Comparison of ENCODE assay signal across 9 cellular contexts in genomic region chr17:29585080-29585751, GRCh38. TPM values are rescaled to one million over a fixed set of nuclear protein-coding genes. Genes with fewer than 3 reads are reported as not detected.
A peak's percentile ranks its signal among the peaks of the same experiment; 100 is the strongest.
DNase-seq lines count a peak whose midpoint lies in the region; ATAC-seq, FAIRE-seq and TF ChIP-seq lines count a peak whose summit lies in the region.
"Had no signal": no experiment of that assay in that cellular context is flagged by ENCODE, and none has a peak within 500 bp of the region (broad histone marks: within the 10 kb centered on the region; RNA-seq: fewer than 3 reads in every experiment).

No MANE protein-coding gene starts in this region.

- CTCF ChIA-PET in AG04450 (lab: Charles Lee) = interaction anchor here (0.7 kb wide), 1 partner anchor 165 kb away, joined by 3 read pairs; no protein-coding TSS in a partner anchor

- H3K27ac ChIP-seq in AG04450 (ENCODE audit: low read depth, low read length) (no peak overlapping the region), astrocyte (ENCODE audit: low read depth, low read length) (peak overlapping the region; percentile 31)

- POLR2A ChIA-PET in AG04450 (lab: Yijun Ruan, JAX) = no interaction called here

- H3K9ac ChIP-seq in astrocyte (ENCODE audit: low read length) = peak overlapping the region; percentile 21

- no peak for ATAC-seq in memory B cell (ENCODE audit: low read depth)
- no peak for ATAC-seq in HG03135 (IDR thresholded peaks at IDR 0.05; ENCODE audit: unreplicated experiment)
- no peak for ATAC-seq in GM19397 (IDR thresholded peaks at IDR 0.05; ENCODE audit: unreplicated experiment)
- no peak for ATAC-seq in HG03565 (IDR thresholded peaks at IDR 0.05; ENCODE audit: unreplicated experiment)

- no peak overlapping the region for H2AFZ ChIP-seq in astrocyte (ENCODE audit: low read depth, low read length)

- H3K4me2 ChIP-seq in astrocyte (ENCODE audit: low read length) = peak overlapping the region; percentile 54

- peaks cover 72% of the 10 kb centered on the region for H3K79me2 ChIP-seq in astrocyte (ENCODE audit: insufficient read depth, low read length)

- H3K9me3 ChIP-seq in AG04450 (ENCODE audit: control insufficient read depth, insufficient read depth, low read length) (peaks cover 3% of the 10 kb centered on the region; the same call in 1 of the 2 replicates), astrocyte (ENCODE audit: insufficient read depth, low read depth, low read length) (no peaks in the 10 kb centered on the region)

- DNase-seq in AG04450 (ENCODE audit: low read depth, low spot score) (no peak), astrocyte (ENCODE audit: low read depth) (peak; percentile 10), memory B cell (ENCODE audit: low spot score in 2 of 2) (no peak), NCI-H2029 treated with DMSO at 0.1 percent for 48 hours (lab: John Stamatoyannopoulos, UW) (no peak)
- DNase-seq: NCI-H748 treated with DMSO at 0.1 percent for 48 hours had no signal

- H3K27ac Mint-ChIP-seq in IgD-negative memory B cell (peak overlapping the region in 2 of 3 donors; percentile 50 to 56), astrocyte (ENCODE audit: unreplicated experiment) (no peak overlapping the region), memory B cell (no peak overlapping the region)

- peaks cover 44% of the 10 kb centered on the region for H3K4me1 ChIP-seq in astrocyte (ENCODE audit: insufficient read depth, low read length)

- H3K27me3 Mint-ChIP-seq in IgD-negative memory B cell (no peaks in the 10 kb centered on the region), astrocyte (ENCODE audit: low read depth, unreplicated experiment) (no peaks in the 10 kb centered on the region), memory B cell (no peaks in the 10 kb centered on the region)

- FAIRE-seq in astrocyte (lab: Jason Lieb, UNC) = no peak

- H3K4me3 ChIP-seq in AG04450 (ENCODE audit: low read depth, low read length) (no peak overlapping the region), astrocyte (ENCODE audit: insufficient read depth, low read depth, low read length) (no peak overlapping the region)

- H3K9me3 Mint-ChIP-seq in IgD-negative memory B cell (no peaks in the 10 kb centered on the region), astrocyte (ENCODE audit: unreplicated experiment) (no peaks in the 10 kb centered on the region), memory B cell (no peaks in the 10 kb centered on the region)

- H3K36me3 Mint-ChIP-seq in IgD-negative memory B cell = peaks cover 2% of the 10 kb centered on the region
- H3K36me3 Mint-ChIP-seq in astrocyte (ENCODE audit: low read depth, unreplicated experiment) = peaks cover 4% of the 10 kb centered on the region
- peaks cover 4% of the 10 kb centered on the region for H3K36me3 Mint-ChIP-seq in memory B cell

- no peaks in the 10 kb centered on the region for H3K27me3 ChIP-seq in AG04450 (ENCODE audit: control insufficient read depth, insufficient read depth, low read length)
- H3K27me3 ChIP-seq in astrocyte (ENCODE audit: insufficient read depth, low read length) = no peaks in the 10 kb centered on the region

- H3K4me3 Mint-ChIP-seq in IgD-negative memory B cell = peak overlapping the region in 2 of 4 donors; percentile 33 to 84
- no peak overlapping the region for H3K4me3 Mint-ChIP-seq in astrocyte (ENCODE audit: unreplicated experiment)
- H3K4me3 Mint-ChIP-seq in memory B cell = peak overlapping the region; percentile 32

- peaks cover 72% of the 10 kb centered on the region for H4K20me1 ChIP-seq in astrocyte (ENCODE audit: insufficient read depth, low read length)

- peaks cover 23 to 34% (median 24%) of the 10 kb centered on the region in 3 donors for H3K4me1 Mint-ChIP-seq in IgD-negative memory B cell
- H3K4me1 Mint-ChIP-seq in astrocyte (ENCODE audit: low read depth, unreplicated experiment) = peaks cover 18% of the 10 kb centered on the region
- peaks cover 41% of the 10 kb centered on the region for H3K4me1 Mint-ChIP-seq in memory B cell

- no peaks in the 10 kb centered on the region for H3K36me3 ChIP-seq in astrocyte (ENCODE audit: insufficient read depth, low read length)

- TF ChIP-seq CTCF in AG04450 (IDR thresholded peaks at IDR 0.05; ENCODE audit: low read depth, low read length) = peak; percentile 24
- TF ChIP-seq CTCF in astrocyte (IDR thresholded peaks at IDR 0.05; ENCODE audit: insufficient read depth, low read depth, low read length) = no peak

RNA-seq across cellular contexts. Expression of gene GIT1, which starts 4.2 kb away (rescaled TPM):
- polyA plus RNA-seq in AG04450 (2011; rRNA removed) = 20.7 and 24.5 TPM in 2 replicates
- 36.5 and 44.0 TPM in 2 replicates for polyA minus RNA-seq in AG04450 (2011; rRNA and poly(A)+ RNA removed)
- polyA plus RNA-seq in IgD-negative memory B cell = 8.6 TPM
- 48.9 and 52.2 TPM in 2 replicates for total RNA-seq in astrocyte

RNA-seq across cellular contexts. Expression of gene ANKRD13B, which starts 7.7 kb away (rescaled TPM):
- polyA plus RNA-seq in AG04450 (2011; rRNA removed) (2.5 and 2.7 TPM in 2 replicates), IgD-negative memory B cell (not detected)
- 3.8 and 3.9 TPM in 2 replicates for polyA minus RNA-seq in AG04450 (2011; rRNA and poly(A)+ RNA removed)
- total RNA-seq in astrocyte = 16.3 and 17.9 TPM in 2 replicates

RNA-seq across cellular contexts. Expression of gene TP53I13, which starts 16.7 kb away (rescaled TPM):
- polyA plus RNA-seq in AG04450 (2011; rRNA removed) (17.8 and 26.1 TPM in 2 replicates), IgD-negative memory B cell (29.4 TPM)
- polyA minus RNA-seq in AG04450 (2011; rRNA and poly(A)+ RNA removed) = 31.8 and 47.2 TPM in 2 replicates
- total RNA-seq in astrocyte = 31.7 and 31.8 TPM in 2 replicates

RNA-seq across cellular contexts. Expression of gene ABHD15, which starts 18.4 kb away (rescaled TPM):
- polyA plus RNA-seq in AG04450 (2011; rRNA removed) (5.3 and 5.4 TPM in 2 replicates), IgD-negative memory B cell (11.7 TPM)
- polyA minus RNA-seq in AG04450 (2011; rRNA and poly(A)+ RNA removed) = 5.8 and 6.4 TPM in 2 replicates
- total RNA-seq in astrocyte = 8.6 and 9.7 TPM in 2 replicates

RNA-seq across cellular contexts. Expression of gene CORO6, which starts 37.5 kb away (rescaled TPM):
- polyA plus RNA-seq in AG04450 (2011; rRNA removed) = 8.8 and 9.3 TPM in 2 replicates
- 19.3 and 21.6 TPM in 2 replicates for polyA minus RNA-seq in AG04450 (2011; rRNA and poly(A)+ RNA removed)
- not detected for polyA plus RNA-seq in IgD-negative memory B cell
- 8.9 and 9.5 TPM in 2 replicates for total RNA-seq in astrocyte

Comparison
In these comparisons a context has a peak if more than half of its experiments do, and no peak if none do; other contexts are left out.
1. H3K27ac Mint-ChIP-seq: peak in IgD-negative memory B cell (2 of 3); none in astrocyte (single experiment) and memory B cell (single experiment).